In the genomic region with DNA sequence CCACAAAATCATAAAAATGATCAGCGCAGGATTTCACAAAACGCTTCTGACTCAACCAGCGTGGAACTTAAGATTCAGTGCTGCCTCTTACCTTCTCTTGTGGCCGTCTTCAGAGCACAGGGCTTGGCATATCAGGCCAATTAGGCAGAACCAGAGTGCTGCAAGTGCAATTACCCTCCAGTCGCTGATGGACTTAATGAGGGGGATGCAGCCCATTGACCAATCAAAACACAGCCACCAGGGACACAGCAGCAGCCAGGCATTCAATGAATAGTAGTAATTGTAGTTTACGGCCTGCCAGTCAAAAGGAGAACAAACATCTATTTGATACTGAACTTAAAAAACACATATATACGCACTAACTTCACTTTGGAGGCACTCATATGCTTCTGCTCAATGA, we compare ENCODE assay signal across 23 cellular contexts. TPM values are rescaled to one million over a fixed set of nuclear protein-coding genes. Genes with fewer than 3 reads are reported as not detected.
DNase-seq lines count a peak whose midpoint lies in the region; ATAC-seq and TF ChIP-seq lines count a peak whose summit lies in the region.
"Had no signal": no experiment of that assay in that cellular context is flagged by ENCODE, and none has a peak within 500 bp of the region (broad histone marks: within the 10 kb centered on the region; RNA-seq: fewer than 3 reads in every experiment).

No MANE protein-coding gene starts in this region.

- no peak overlapping the region for H3K27ac Mint-ChIP-seq in activated T-helper 17 cell treated with anti-CD3 and anti-CD28 coated beads, Interleukin-2, amount 50 U/mL, for 72 hours
- H3K27ac Mint-ChIP-seq: activated CD8-positive, alpha-beta T cell treated with anti-CD3 and anti-CD28 coated beads, Interleukin-2, amount 10 ng/mL, durations not matched to agents 7 days and 5 days had no signal

- CTCF ChIA-PET in GM10248 (lab: Yijun Ruan, JAX), result interaction anchor here (0.9 to 1.6 kb wide), 2 partner anchors 10 to 47 kb away, joined by 3 to 6 read pairs; no protein-coding TSS in a partner anchor

- TF ChIP-seq CTCF in GM10248 (IDR thresholded peaks at IDR 0.05; ENCODE audit: control extremely low read depth, extremely low read depth, low read depth, missing control alignments), result no peak

- H3K9me3 Mint-ChIP-seq in activated T-helper 17 cell treated with anti-CD3 and anti-CD28 coated beads, Interleukin-2, amount 50 U/mL, for 72 hours, result no peaks in the 10 kb centered on the region

- H3K4me3 Mint-ChIP-seq in activated T-helper 17 cell treated with anti-CD3 and anti-CD28 coated beads, Interleukin-2, amount 50 U/mL, for 72 hours, result no peak overlapping the region
- H3K4me3 Mint-ChIP-seq: activated CD8-positive, alpha-beta T cell treated with anti-CD3 and anti-CD28 coated beads, Interleukin-2, amount 10 ng/mL, durations not matched to agents 7 days and 5 days had no signal

- POLR2A ChIA-PET in GM10248 (lab: Yijun Ruan, JAX), result no interaction called here

- no peaks in the 10 kb centered on the region for H3K27me3 Mint-ChIP-seq in activated T-helper 17 cell treated with anti-CD3 and anti-CD28 coated beads, Interleukin-2, amount 50 U/mL, for 72 hours

- peaks cover 89% of the 10 kb centered on the region for H3K36me3 Mint-ChIP-seq in activated T-helper 17 cell treated with anti-CD3 and anti-CD28 coated beads, Interleukin-2, amount 50 U/mL, for 72 hours (ENCODE audit: low read depth)

- no peak for ATAC-seq in HG03442 (IDR thresholded peaks at IDR 0.05; ENCODE audit: unreplicated experiment)
- no peak for ATAC-seq in activated T-helper 17 cell treated with anti-CD3 and anti-CD28 coated beads, Interleukin-2, amount 50 U/mL, for 72 hours (replicated peaks)
- ATAC-seq: activated CD8-positive, alpha-beta T cell treated with anti-CD3 and anti-CD28 coated beads, Interleukin-2, amount 10 ng/mL, durations not matched to agents 7 days and 5 days; K562; upper lobe of right lung had no signal

- DNase-seq in NCI-H1105 treated with DMSO at 0.1 percent for 48 hours (lab: John Stamatoyannopoulos, UW), result peak; percentile 35
- DNase-seq in NCI-H1105 (lab: John Stamatoyannopoulos, UW), result no peak
- DNase-seq in NCI-H748 treated with DMSO at 0.1 percent for 48 hours (lab: John Stamatoyannopoulos, UW), result peak; percentile 76
- DNase-seq in islet precursor cell, result peak; percentile 89
- DNase-seq in GM10248 (ENCODE audit: extremely low spot score), result no peak
- DNase-seq: activated CD4-positive, CD25-positive, alpha-beta regulatory T cell; activated CD8-positive, alpha-beta T cell treated with anti-CD3 and anti-CD28 coated beads, Interleukin-2, amount 10 ng/mL, durations not matched to agents 7 days and 5 days; activated naive CD4-positive, alpha-beta T cell treated with Interleukin-2 at 50 U/mL for 16 hours; activated T-cell treated with anti-CD3 and anti-CD28 coated beads, Interleukin-2, amount 50 U/mL, for 1 hour; cerebellar nuclear complex; effector CD4-positive, alpha-beta T cell; esophagus squamous epithelium; NCI-H226; NK-92 treated with Interleukin-12 subunit alpha and Interleukin-12 subunit beta, amount 100 ng/mL, for 24 hours; Peyer's patch; spleen; upper lobe of right lung had no signal

- peak overlapping the region; percentile 82 for H3K27ac ChIP-seq in temporal lobe (ENCODE audit: low read depth, low read length)
- H3K27ac ChIP-seq: 22Rv1, esophagus squamous epithelium, neutrophil, Peyer's patch, spleen, upper lobe of right lung had no signal

- H3K4me1 Mint-ChIP-seq in activated T-helper 17 cell treated with anti-CD3 and anti-CD28 coated beads, Interleukin-2, amount 50 U/mL, for 72 hours, result no peaks in the 10 kb centered on the region

RNA-seq across cellular contexts. Expression of gene TMTC4, which starts 38.2 kb away (rescaled TPM):
- total RNA-seq in temporal lobe, result 52.1 TPM
- 10 to 100 TPM; 11.5 to 14.0 TPM for total RNA-seq in activated T-helper 17 cell treated with anti-CD3 and anti-CD28 coated beads, Interleukin-2, amount 50 U/mL, for 72 hours

RNA-seq across cellular contexts. Expression of gene GGACT, which starts 47.9 kb away (rescaled TPM):
- total RNA-seq in temporal lobe, result 0.49 TPM
- total RNA-seq in activated T-helper 17 cell treated with anti-CD3 and anti-CD28 coated beads, Interleukin-2, amount 50 U/mL, for 72 hours, result 1 to 10 TPM; 1.2 to 1.7 TPM

Comparison
In these comparisons a context has a peak if more than half of its experiments do, and no peak if none do; other contexts are left out.
1. DNase-seq: peak in NCI-H1105 treated with DMSO at 0.1 percent for 48 hours (single experiment), NCI-H748 treated with DMSO at 0.1 percent for 48 hours (single experiment) and islet precursor cell (single experiment); none in NCI-H1105 (single experiment) and GM10248 (single experiment).